Comparison of ENCODE assay signal across 10 cellular contexts in genomic region chr4:13980317-13980716, GRCh38.
A peak's percentile ranks its signal among the peaks of the same experiment; 100 is the strongest.
DNase-seq lines count a peak whose midpoint lies in the region; ATAC-seq and TF ChIP-seq lines count a peak whose summit lies in the region.
"Had no signal": no experiment of that assay in that cellular context is flagged by ENCODE, and none has a peak within 500 bp of the region (broad histone marks: within the 10 kb centered on the region; RNA-seq: fewer than 3 reads in every experiment).

No MANE protein-coding gene starts in this region.

- no peak overlapping the region for H3K27ac ChIP-seq in breast epithelium
- H3K27ac ChIP-seq in Karpas-422 (ENCODE audit: low read length), result no peak overlapping the region
- H3K27ac ChIP-seq in upper lobe of right lung, result no peak overlapping the region
- H3K27ac ChIP-seq: C4-2B had no signal

- H3K9me3 ChIP-seq in breast epithelium (no peaks in the 10 kb centered on the region), Karpas-422 (ENCODE audit: low read length) (no peaks in the 10 kb centered on the region), upper lobe of right lung (no peaks in the 10 kb centered on the region)

- no peak overlapping the region for H3K4me2 ChIP-seq in Karpas-422 (ENCODE audit: low read depth, low read length, poor library complexity, severe bottlenecking)

- no peaks in the 10 kb centered on the region for H3K27me3 ChIP-seq in breast epithelium
- no peaks in the 10 kb centered on the region for H3K27me3 ChIP-seq in Karpas-422 (ENCODE audit: low read length)
- no peaks in the 10 kb centered on the region for H3K27me3 ChIP-seq in upper lobe of right lung

- H3K4me3 ChIP-seq in breast epithelium, result no peak overlapping the region
- H3K4me3 ChIP-seq in Jurkat, Clone E6-1 (ENCODE audit: low read length), result no peak overlapping the region; the same call in 1 of the 2 replicates
- H3K4me3 ChIP-seq in epithelial cell of proximal tubule (ENCODE audit: low read depth, low read length), result no peak overlapping the region
- no peak overlapping the region for H3K4me3 ChIP-seq in Karpas-422 (ENCODE audit: low read length)
- H3K4me3 ChIP-seq in upper lobe of right lung, result no peak overlapping the region

- intact Hi-C loops in MCF 10A (cut with micrococcal nuclease), result no loop called here
- intact Hi-C loops in breast epithelium (cut with DNase I; ENCODE audit: low total_unique reads), result loop anchor here (10.0 kb wide), 1 partner anchor 886 kb away; no protein-coding TSS in a partner anchor
- intact Hi-C loops in upper lobe of right lung (cut with DNase I), result no loop called here

- H2AFZ ChIP-seq in Karpas-422 (ENCODE audit: low read length), result no peak overlapping the region

- peaks cover 30% of the 10 kb centered on the region for H3K27me3 Mint-ChIP-seq in MCF 10A (ENCODE audit: insufficient read depth, unreplicated experiment)

- H3K9ac ChIP-seq in Karpas-422 (ENCODE audit: low read length), result no peak overlapping the region

- H3K9me3 Mint-ChIP-seq in MCF 10A (ENCODE audit: unreplicated experiment), result peaks cover 10% of the 10 kb centered on the region

- no peaks in the 10 kb centered on the region for H3K79me2 ChIP-seq in Karpas-422 (ENCODE audit: low read length)

- no peak overlapping the region for H3K27ac Mint-ChIP-seq in MCF 10A (ENCODE audit: low read depth, unreplicated experiment)

- no peak for ATAC-seq in upper lobe of right lung

- H3K36me3 Mint-ChIP-seq in MCF 10A (ENCODE audit: insufficient read depth, unreplicated experiment), result no peaks in the 10 kb centered on the region

- H3K4me1 ChIP-seq in breast epithelium (no peaks in the 10 kb centered on the region), Karpas-422 (ENCODE audit: low read length) (no peaks in the 10 kb centered on the region), upper lobe of right lung (no peaks in the 10 kb centered on the region)

- no peaks in the 10 kb centered on the region for H4K20me1 ChIP-seq in Karpas-422 (ENCODE audit: insufficient read depth, low read depth, low read length)

- TF ChIP-seq POLR2A in breast epithelium (IDR thresholded peaks at IDR 0.05), result no peak

- POLR2A ChIA-PET in MCF 10A (lab: Yijun Ruan, JAX), result no interaction called here

- peaks cover 12% of the 10 kb centered on the region for H3K4me1 Mint-ChIP-seq in MCF 10A (ENCODE audit: insufficient read depth, unreplicated experiment)

- no peaks in the 10 kb centered on the region for H3K36me3 ChIP-seq in breast epithelium
- no peaks in the 10 kb centered on the region for H3K36me3 ChIP-seq in Karpas-422 (ENCODE audit: insufficient read depth, low read length)
- no peaks in the 10 kb centered on the region for H3K36me3 ChIP-seq in upper lobe of right lung

- no peaks in the 10 kb centered on the region for H3K9me2 ChIP-seq in Karpas-422 (replicated peaks; ENCODE audit: insufficient read depth, low read length)

- H3K4me3 Mint-ChIP-seq in MCF 10A (ENCODE audit: unreplicated experiment), result no peak overlapping the region

- DNase-seq in MCF 10A (ENCODE audit: unreplicated experiment) (peak; percentile 38), breast epithelium (ENCODE audit: low spot score in 2 of 2) (no peak), epithelial cell of proximal tubule (ENCODE audit: low read depth) (peak; percentile 82), Karpas-422 (no peak), T-helper 2 cell (no peak), upper lobe of right lung (no peak)
- DNase-seq in Jurkat, Clone E6-1 (ENCODE audit: low read depth, low spot score), result peak; percentile 91
- DNase-seq in stimulated activated CD4-positive, alpha-beta T cell treated with anti-CD3 and anti-CD28 coated beads, Interleukin-4, amount 100 ng/mL, for 4 hours, result no peak
- DNase-seq: NCI-H510A had no signal

- TF ChIP-seq CTCF in MCF 10A (IDR thresholded peaks at IDR 0.05; ENCODE audit: unreplicated experiment) (no peak), breast epithelium (IDR thresholded peaks at IDR 0.05) (no peak), epithelial cell of proximal tubule (conservative IDR thresholded peaks at IDR 0.05; ENCODE audit: low read depth, low read length) (no peak), upper lobe of right lung (IDR thresholded peaks at IDR 0.05) (no peak)

- CTCF ChIA-PET in MCF 10A (lab: Yijun Ruan, JAX), result no interaction called here

- no TSS peak for BruUV-seq in MCF 10A (replicated peaks; lab: Mats Ljungman, UMichigan)

Comparison
In these comparisons a context has a peak if more than half of its experiments do, and no peak if none do; other contexts are left out.
1. DNase-seq: peak in MCF 10A (single experiment), Jurkat, Clone E6-1 (single experiment) and epithelial cell of proximal tubule (single experiment); none in breast epithelium (0 of 2), Karpas-422 (single experiment), T-helper 2 cell (0 of 5), stimulated activated CD4-positive, alpha-beta T cell treated with anti-CD3 and anti-CD28 coated beads, Interleukin-4, amount 100 ng/mL, for 4 hours (0 of 2) and upper lobe of right lung (single experiment).